Comparison of ENCODE assay signal across 11 cellular contexts in the genomic region with DNA sequence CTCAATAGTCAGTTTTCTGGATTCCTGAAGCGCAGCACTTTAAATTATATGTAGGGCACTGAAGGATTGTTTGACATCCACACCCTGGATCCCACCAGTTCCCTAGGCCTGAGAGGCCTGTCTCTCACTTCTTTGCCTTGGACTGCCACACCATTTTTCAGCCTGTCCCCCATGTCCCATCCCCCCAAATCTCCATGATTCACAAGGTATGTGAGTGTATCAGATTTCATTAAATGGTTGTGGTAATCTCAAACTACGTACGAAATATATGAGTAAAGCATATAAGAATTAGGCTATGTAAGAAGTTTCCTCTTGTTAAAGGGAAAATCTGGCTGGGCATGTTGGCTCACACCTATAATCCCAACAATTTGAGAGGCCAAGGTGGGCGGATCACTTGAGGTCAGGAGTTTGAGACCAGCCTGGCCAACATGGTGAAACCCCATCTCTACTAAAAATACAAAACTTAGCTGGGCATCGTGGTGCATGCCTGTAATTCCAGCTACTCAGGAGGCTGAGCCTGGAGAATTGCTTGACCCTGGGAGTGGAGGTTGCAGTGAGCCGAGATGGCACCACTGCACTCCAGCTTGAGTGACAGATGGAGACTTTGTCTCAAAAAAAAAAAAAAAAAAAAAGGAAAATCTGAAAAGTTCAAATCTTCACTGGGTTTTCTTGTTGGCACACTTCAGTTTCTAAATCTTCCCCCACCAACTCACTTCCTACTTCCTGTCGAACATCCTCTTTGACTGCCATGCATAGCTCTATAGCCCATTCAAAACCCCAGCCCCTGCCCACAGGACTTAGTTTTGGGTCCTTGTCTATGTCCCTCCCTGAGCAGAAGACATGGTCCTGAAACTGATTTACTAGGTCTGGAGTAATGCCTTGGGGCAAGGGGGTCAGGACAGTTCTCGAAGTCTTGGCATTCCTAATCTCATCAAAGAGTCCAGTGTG. TPM values are rescaled to one million over a fixed set of nuclear protein-coding genes. Genes with fewer than 3 reads are reported as not detected.
DNase-seq lines count a peak whose midpoint lies in the region; ATAC-seq and TF ChIP-seq lines count a peak whose summit lies in the region.
"Had no signal": no experiment of that assay in that cellular context is flagged by ENCODE, and none has a peak within 500 bp of the region (broad histone marks: within the 10 kb centered on the region; RNA-seq: fewer than 3 reads in every experiment).

No MANE protein-coding gene starts in this region.

- intact Hi-C loops in activated B cell treated with CpG ODN at 0.5 μM for 24 hours (cut with micrococcal nuclease), result loop anchor here (2.0 kb wide), 1 partner anchor 838 kb away; no protein-coding TSS in a partner anchor
- intact Hi-C loops in lower lobe of right lung (cut with DNase I), result no loop called here

- H3K9me3 ChIP-seq in AG04450 (ENCODE audit: control insufficient read depth, insufficient read depth, low read length) (no peaks in the 10 kb centered on the region), HEK293 (ENCODE audit: control insufficient read depth, insufficient read depth, low read depth, low read length) (no peaks in the 10 kb centered on the region), lower lobe of right lung (no peaks in the 10 kb centered on the region), Karpas-422 (ENCODE audit: low read length) (no peaks in the 10 kb centered on the region)
- H3K9me3 ChIP-seq: right lobe of liver had no signal

- CTCF ChIA-PET in AG04450 (lab: Charles Lee), result interaction anchor here (0.6 kb wide), 1 partner anchor 15 kb away, joined by 3 read pairs; no protein-coding TSS in a partner anchor
- CTCF ChIA-PET in HEK293 (lab: Yijun Ruan, JAX), result no interaction called here
- CTCF ChIA-PET in activated B cell treated with CpG ODN at 0.5 μM for 24 hours (lab: Charles Lee), result interaction anchor here (1.0 kb wide), 1 partner anchor 12 kb away, joined by 3 read pairs; no protein-coding TSS in a partner anchor

- H3K79me2 ChIP-seq in Karpas-422 (ENCODE audit: low read length), result no peaks in the 10 kb centered on the region

- H3K4me3 ChIP-seq in AG04450 (ENCODE audit: low read depth, low read length) (no peak overlapping the region), HEK293 (ENCODE audit: low read depth, low read length) (no peak overlapping the region), lower lobe of right lung (no peak overlapping the region), Karpas-422 (ENCODE audit: low read length) (no peak overlapping the region)
- H3K4me3 ChIP-seq: right lobe of liver had no signal

- peaks cover 84% of the 10 kb centered on the region for H3K4me1 Mint-ChIP-seq in activated B cell treated with CpG ODN at 0.5 μM for 24 hours

- peak overlapping the region; percentile 89 for H3K27ac ChIP-seq in AG04450 (ENCODE audit: low read depth, low read length)
- no peak overlapping the region for H3K27ac ChIP-seq in HEK293 (ENCODE audit: extremely low read depth, low read depth, low read length)
- H3K27ac ChIP-seq in lower lobe of right lung, result peak overlapping the region; percentile 50
- H3K27ac ChIP-seq in Karpas-422 (ENCODE audit: low read length), result no peak overlapping the region

- no peaks in the 10 kb centered on the region for H3K36me3 Mint-ChIP-seq in activated B cell treated with CpG ODN at 0.5 μM for 24 hours (ENCODE audit: low read depth)

- ATAC-seq in activated B cell treated with CpG ODN at 0.5 μM for 24 hours (ENCODE audit: low read depth) (peak; percentile 21), lower lobe of right lung (peak; percentile 39 to 43)

- TF ChIP-seq CTCF in AG04450 (IDR thresholded peaks at IDR 0.05; ENCODE audit: low read depth, low read length), result no peak
- no peak for TF ChIP-seq CTCF in HEK293 (tag by site-specific recombination; IDR thresholded peaks at IDR 0.05)
- no peak for TF ChIP-seq CTCF in activated B cell treated with CpG ODN at 0.5 μM for 24 hours (IDR thresholded peaks at IDR 0.05)
- TF ChIP-seq CTCF in lower lobe of right lung (IDR thresholded peaks at IDR 0.05), result no peak

- H2AFZ ChIP-seq in Karpas-422 (ENCODE audit: low read length), result no peak overlapping the region; the same call in 1 of the 2 replicates

- DNase-seq in AG04450 (ENCODE audit: low read depth, low spot score) (peak; percentile 83), activated B cell treated with CpG ODN at 0.5 μM for 24 hours (no peak), lower lobe of right lung (no peak), NCI-H524 treated with DMSO at 0.1 percent for 48 hours (lab: John Stamatoyannopoulos, UW) (no peak), Karpas-422 (no peak), germinal center (ENCODE audit: low spot score) (no peak), activated gamma-delta T cell treated with Interleukin-2 at 50 U/mL for 16 hours (no peak)
- DNase-seq: COR-L47, NCI-H2107, right lobe of liver had no signal

- H3K4me1 ChIP-seq in HEK293 (ENCODE audit: control insufficient read depth, insufficient read depth, low read length) (no peaks in the 10 kb centered on the region), lower lobe of right lung (peaks cover 23% of the 10 kb centered on the region), Karpas-422 (ENCODE audit: low read length) (no peaks in the 10 kb centered on the region; the same call in 1 of the 2 replicates)

- no peaks in the 10 kb centered on the region for H3K9me3 Mint-ChIP-seq in activated B cell treated with CpG ODN at 0.5 μM for 24 hours

- H3K4me2 ChIP-seq in Karpas-422 (ENCODE audit: low read depth, low read length, poor library complexity, severe bottlenecking), result no peak overlapping the region

- no peak overlapping the region for H3K9ac ChIP-seq in Karpas-422 (ENCODE audit: low read length)

- no peaks in the 10 kb centered on the region for H4K20me1 ChIP-seq in Karpas-422 (ENCODE audit: insufficient read depth, low read depth, low read length)

- H3K27ac Mint-ChIP-seq in activated B cell treated with CpG ODN at 0.5 μM for 24 hours, result peak overlapping the region; percentile 92

- H3K27me3 ChIP-seq in AG04450 (ENCODE audit: control insufficient read depth, insufficient read depth, low read length) (no peaks in the 10 kb centered on the region), lower lobe of right lung (ENCODE audit: low read depth) (no peaks in the 10 kb centered on the region), Karpas-422 (ENCODE audit: low read length) (no peaks in the 10 kb centered on the region)
- H3K27me3 ChIP-seq: right lobe of liver had no signal

- no peaks in the 10 kb centered on the region for H3K36me3 ChIP-seq in HEK293 (ENCODE audit: control insufficient read depth in 2 of 2, insufficient read depth in 1 of 2, low read length in 2 of 2)
- no peaks in the 10 kb centered on the region for H3K36me3 ChIP-seq in lower lobe of right lung
- H3K36me3 ChIP-seq in Karpas-422 (ENCODE audit: insufficient read depth, low read length), result no peaks in the 10 kb centered on the region
- H3K36me3 ChIP-seq: right lobe of liver had no signal

- H3K27me3 Mint-ChIP-seq in activated B cell treated with CpG ODN at 0.5 μM for 24 hours, result no peaks in the 10 kb centered on the region

- POLR2A ChIA-PET in AG04450 (lab: Yijun Ruan, JAX), result no interaction called here
- POLR2A ChIA-PET in HEK293 (lab: Yijun Ruan, JAX), result interaction anchor here (0.7 kb wide), 1 partner anchor 59 kb away, joined by 4 read pairs; no protein-coding TSS in a partner anchor
- POLR2A ChIA-PET in activated B cell treated with CpG ODN at 0.5 μM for 24 hours (lab: Charles Lee), result interaction anchor here (0.6 to 3.3 kb wide), 9 partner anchors 9 to 1832 kb away, joined by 3 to 13 read pairs (median 7); partner anchors contain the start of gene SHLD1

- peak overlapping the region; percentile 64 for H3K4me3 Mint-ChIP-seq in activated B cell treated with CpG ODN at 0.5 μM for 24 hours

- H3K9me2 ChIP-seq in Karpas-422 (replicated peaks; ENCODE audit: insufficient read depth, low read length), result no peaks in the 10 kb centered on the region

TF ChIP-seq in HEK293, 187 proteins besides CTCF, POLR2A, EP300 and RAD21:
- TF ChIP-seq ZSCAN18 (tag by site-specific recombination; IDR thresholded peaks at IDR 0.05) (no peak), HIC1 (tag by site-specific recombination; IDR thresholded peaks at IDR 0.05) (peak; percentile 44)

RNA-seq across cellular contexts. Expression of gene GPCPD1, which starts 42.1 kb away (rescaled TPM):
- 22.3 and 28.3 TPM in 2 replicates for polyA plus RNA-seq in AG04450 (2011; rRNA removed)
- 13.0 and 23.5 TPM in 2 replicates for polyA minus RNA-seq in AG04450 (2011; rRNA and poly(A)+ RNA removed)
- total RNA-seq in activated B cell treated with CpG ODN at 0.5 μM for 24 hours, result 67.4 and 91.4 TPM in 2 replicates
- 120 TPM for total RNA-seq in lower lobe of right lung
- total RNA-seq in Karpas-422 (2014; rRNA removed; shearing (Covaris generic); ENCODE audit: low replicate concordance), result 4.9 and 7.1 TPM in 2 replicates

Comparison
In these comparisons a context has a peak if more than half of its experiments do, and no peak if none do; other contexts are left out.
1. H3K27ac ChIP-seq: peak in AG04450 (single experiment) and lower lobe of right lung (single experiment); none in HEK293 (single experiment) and Karpas-422 (single experiment).